In the genomic region with DNA sequence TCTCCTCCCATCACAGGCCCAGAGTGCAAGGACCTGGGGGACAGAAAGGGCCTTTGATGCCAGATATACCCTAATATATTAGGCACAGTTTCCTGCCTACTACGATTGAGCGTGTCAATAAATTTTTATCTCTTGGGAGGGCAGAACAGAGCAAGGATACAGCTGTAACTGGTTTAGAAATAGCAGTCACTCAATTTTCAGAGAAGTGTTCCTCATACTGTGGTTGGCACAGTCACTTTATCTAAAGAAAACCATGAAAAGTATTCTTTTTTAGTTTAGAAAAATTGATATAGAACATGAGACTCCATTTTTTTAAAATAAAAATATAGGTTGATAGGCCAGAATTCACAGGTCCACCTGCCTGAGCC, we compare ENCODE assay signal across 8 cellular contexts. TPM values are rescaled to one million over a fixed set of nuclear protein-coding genes. Genes with fewer than 3 reads are reported as not detected.
DNase-seq lines count a peak whose midpoint lies in the region; ATAC-seq and TF ChIP-seq lines count a peak whose summit lies in the region.

No MANE protein-coding gene starts in this region.

- no peak for DNase-seq in right atrium auricular region (ENCODE audit: low spot score)
- no peak for DNase-seq in Right ventricle myocardium inferior (ENCODE audit: missing footprints)
- no peak for DNase-seq in WERI-Rb-1
- no peak for DNase-seq in uterus
- no peak for DNase-seq in germinal center (ENCODE audit: low spot score)
- no peak for DNase-seq in NCI-H524 (lab: John Stamatoyannopoulos, UW)
- DNase-seq in nucleus accumbens (lab: John Stamatoyannopoulos, UW), result no peak

- H3K4me3 ChIP-seq in right atrium auricular region, result peak overlapping the region; percentile 64 to 73
- peak overlapping the region; percentile 93 for H3K4me3 ChIP-seq in WERI-Rb-1 (ENCODE audit: low read depth, low read length)
- peak overlapping the region; percentile 68 to 88 (median 84) for H3K4me3 ChIP-seq in liver (ENCODE audit: low read depth in 1 of 3, low read length in 3 of 3)
- H3K4me3 ChIP-seq in uterus, result peak overlapping the region; percentile 52 to 81

- H3K27ac ChIP-seq in right atrium auricular region, result peak overlapping the region; percentile 80 to 85
- no peak overlapping the region for H3K27ac ChIP-seq in WERI-Rb-1
- no peak overlapping the region for H3K27ac ChIP-seq in liver (ENCODE audit: low read depth in 1 of 2, low read length in 2 of 2)
- peak overlapping the region in 1 of 2 donors; percentile 70 for H3K27ac ChIP-seq in uterus

- H3K36me3 ChIP-seq in right atrium auricular region, result peaks cover 3% of the 10 kb centered on the region
- peaks cover 3% of the 10 kb centered on the region; the same call in 1 of the 2 replicates for H3K36me3 ChIP-seq in WERI-Rb-1
- H3K36me3 ChIP-seq in liver (ENCODE audit: control insufficient read depth in 4 of 4, insufficient read depth in 3 of 4, low read depth in 1 of 4, low read length in 3 of 4), result peaks cover 0 to 15% (median 6%) of the 10 kb centered on the region in 4 donors
- no peaks in the 10 kb centered on the region for H3K36me3 ChIP-seq in uterus

- no peak for TF ChIP-seq POLR2A in uterus (IDR thresholded peaks at IDR 0.05)

- TF ChIP-seq RAD21 in liver (IDR thresholded peaks at IDR 0.05), result no peak

- H3K4me1 ChIP-seq in right atrium auricular region (peaks cover 0 to 7% of the 10 kb centered on the region in 2 donors), liver (ENCODE audit: control insufficient read depth in 4 of 4, insufficient read depth in 4 of 4, low read length in 3 of 4) (peaks cover 0 to 8% (median 0%) of the 10 kb centered on the region in 4 donors), uterus (no peaks in the 10 kb centered on the region)

- H3K27me3 ChIP-seq in right atrium auricular region (no peaks in the 10 kb centered on the region), WERI-Rb-1 (ENCODE audit: insufficient read depth, low read depth, severe bottlenecking) (no peaks in the 10 kb centered on the region), liver (ENCODE audit: control insufficient read depth in 4 of 4, insufficient read depth in 4 of 4, low read length in 3 of 4) (no peaks in the 10 kb centered on the region), uterus (no peaks in the 10 kb centered on the region)

- peaks cover 0 to 16% of the 10 kb centered on the region in 2 donors for H3K9me3 ChIP-seq in right atrium auricular region
- no peaks in the 10 kb centered on the region for H3K9me3 ChIP-seq in WERI-Rb-1 (ENCODE audit: severe bottlenecking)
- H3K9me3 ChIP-seq in liver (ENCODE audit: control insufficient read depth in 4 of 4, low read length in 3 of 4), result peaks cover 4 to 27% (median 19%) of the 10 kb centered on the region in 4 donors
- peaks cover under 1 to 23% of the 10 kb centered on the region in 2 donors for H3K9me3 ChIP-seq in uterus

- no peak overlapping the region for H3K9ac ChIP-seq in liver (ENCODE audit: low read depth in 1 of 2, low read length in 2 of 2)

- WGBS in liver, result 69% methylated on average over 2 of the region's 2 CpGs

- ATAC-seq in Right ventricle myocardium inferior, result no peak

- intact Hi-C loops in Right ventricle myocardium inferior (cut with DNase I) (loop anchor here (5.0 kb wide), 1 partner anchor 46 kb away; a partner anchor contains a TSS), uterus (cut with DNase I; ENCODE audit: low total_unique reads) (no loop called here)

- no peak for TF ChIP-seq CTCF in right atrium auricular region (IDR thresholded peaks at IDR 0.05)
- no peak for TF ChIP-seq CTCF in WERI-Rb-1 (IDR thresholded peaks at IDR 0.05; ENCODE audit: low read depth, low read length)
- no peak for TF ChIP-seq CTCF in liver (IDR thresholded peaks at IDR 0.05; ENCODE audit: low read depth, low read length, missing input control)
- TF ChIP-seq CTCF in uterus (IDR thresholded peaks at IDR 0.05), result no peak

TF ChIP-seq in liver, 16 proteins besides CTCF, POLR2A, EP300 and RAD21:
- no peak for TF ChIP-seq NR2F2 (IDR thresholded peaks at IDR 0.05)
- no peak for TF ChIP-seq FOXA2 (IDR thresholded peaks at IDR 0.05)
TF ChIP-seq in liver: peak in this region for 0.

RNA-seq across cellular contexts. Expression of a gene that starts 0.5 kb away (rescaled TPM):
- 1 to 10 TPM; 3.4 to 5.7 TPM for total RNA-seq in right atrium auricular region
- 7.6 TPM for total RNA-seq in Right ventricle myocardium inferior
- 1 to 10 TPM; 3.8 to 5.5 TPM for total RNA-seq in liver
- 1 to 10 TPM; 1.7 to 2.0 TPM for polyA plus RNA-seq in liver
- total RNA-seq in uterus, result 10 to 100 TPM in 3 of 4 donors, 1 to 10 TPM in 1; 6.2 to 51.7 (median 16.3) TPM

RNA-seq across cellular contexts. Expression of a gene that starts 19.2 kb away (rescaled TPM):
- total RNA-seq in right atrium auricular region, result 1 to 10 TPM; 1.6 to 2.1 TPM
- 2.1 TPM for total RNA-seq in Right ventricle myocardium inferior
- 1 to 10 TPM; 2.1 to 4.3 TPM for total RNA-seq in liver
- 1 to 10 TPM; 1.3 to 1.5 TPM for polyA plus RNA-seq in liver
- 10 to 100 TPM in 3 of 4 donors, 1 to 10 TPM in 1; 6.5 to 15.1 (median 13.9) TPM for total RNA-seq in uterus

RNA-seq across cellular contexts. Expression of a gene that starts 32.5 kb away (rescaled TPM):
- total RNA-seq in right atrium auricular region (1 to 10 TPM; 3.0 to 4.1 TPM), Right ventricle myocardium inferior (3.9 TPM), liver (1 to 10 TPM; 2.9 to 3.5 TPM), uterus (10 to 100 TPM in 1 of 4 donors, 1 to 10 TPM in 1, under 1 TPM in 1, not detected in 1; 0.77 to 26.9 (median 9.4) TPM)
- under 1 TPM; 0.30 to 0.51 TPM for polyA plus RNA-seq in liver

RNA-seq across cellular contexts. Expression of a gene that starts 41.7 kb away (rescaled TPM):
- 1 to 10 TPM; 2.4 to 2.9 TPM for total RNA-seq in right atrium auricular region
- total RNA-seq in Right ventricle myocardium inferior, result 2.6 TPM
- 1 to 10 TPM; 1.8 to 2.5 TPM for total RNA-seq in liver
- polyA plus RNA-seq in liver, result 1 to 10 TPM in 1 of 2 donors, under 1 TPM in 1; 0.79 to 1.2 TPM
- 1 to 10 TPM in 2 of 4 donors, under 1 TPM in 2; 0.29 to 9.1 (median 1.0) TPM for total RNA-seq in uterus

RNA-seq across cellular contexts. Expression of a gene that starts 48.4 kb away (rescaled TPM):
- 1 to 10 TPM; 5.8 to 7.2 TPM for total RNA-seq in right atrium auricular region
- total RNA-seq in Right ventricle myocardium inferior, result 7.8 TPM
- total RNA-seq in liver, result 10 to 100 TPM in 1 of 2 donors, 1 to 10 TPM in 1; 6.0 to 11.1 TPM
- 1 to 10 TPM; 1.5 to 2.5 TPM for polyA plus RNA-seq in liver
- 10 to 100 TPM in 3 of 4 donors, 1 to 10 TPM in 1; 9.4 to 33.0 (median 14.6) TPM for total RNA-seq in uterus

Comparison
In these comparisons a context has a peak if more than half of its experiments do, and no peak if none do; other contexts are left out.
1. H3K27ac ChIP-seq: peak in right atrium auricular region (2 of 2); none in WERI-Rb-1 (single experiment) and liver (0 of 2).
2. Peak in every context shown above with its lines, with median percentiles within 50 percentile points of each other: H3K4me3 ChIP-seq.